In genomic region chr2:214830794-214831346, GRCh38 we compare ENCODE assay signal across 10 cellular contexts. TPM values are rescaled to one million over a fixed set of nuclear protein-coding genes. Genes with fewer than 3 reads are reported as not detected.
DNase-seq lines count a peak whose midpoint lies in the region; ATAC-seq, FAIRE-seq and TF ChIP-seq lines count a peak whose summit lies in the region.
"Had no signal": no experiment of that assay in that cellular context is flagged by ENCODE, and none has a peak within 500 bp of the region (broad histone marks: within the 10 kb centered on the region; RNA-seq: fewer than 3 reads in every experiment).

No MANE protein-coding gene starts in this region.

- H3K27ac ChIP-seq in astrocyte (ENCODE audit: low read depth, low read length) = no peak overlapping the region

- no peaks in the 10 kb centered on the region for H3K4me1 ChIP-seq in astrocyte (ENCODE audit: insufficient read depth, low read length)

- no peaks in the 10 kb centered on the region for H3K36me3 ChIP-seq in astrocyte (ENCODE audit: insufficient read depth, low read length)

- ATAC-seq in GM21423 (IDR thresholded peaks at IDR 0.05; ENCODE audit: unreplicated experiment) (no peak), HG03095 (IDR thresholded peaks at IDR 0.05; ENCODE audit: unreplicated experiment) (no peak)

- no peaks in the 10 kb centered on the region for H3K27me3 ChIP-seq in astrocyte (ENCODE audit: insufficient read depth, low read length)

- CTCF ChIA-PET in activated CD4-positive, alpha-beta memory T cell treated with anti-CD3 and anti-CD28 coated beads for 36 hours (lab: Charles Lee) = no interaction called here

- no peak overlapping the region for H3K27ac Mint-ChIP-seq in astrocyte (ENCODE audit: unreplicated experiment)
- no peak overlapping the region for H3K27ac Mint-ChIP-seq in activated CD4-positive, alpha-beta memory T cell treated with anti-CD3 and anti-CD28 coated beads for 36 hours

- H3K27me3 Mint-ChIP-seq in astrocyte (ENCODE audit: low read depth, unreplicated experiment) = no peaks in the 10 kb centered on the region
- no peaks in the 10 kb centered on the region for H3K27me3 Mint-ChIP-seq in activated CD4-positive, alpha-beta memory T cell treated with anti-CD3 and anti-CD28 coated beads for 36 hours

- H3K4me1 Mint-ChIP-seq in astrocyte (ENCODE audit: low read depth, unreplicated experiment) = no peaks in the 10 kb centered on the region
- no peaks in the 10 kb centered on the region for H3K4me1 Mint-ChIP-seq in activated CD4-positive, alpha-beta memory T cell treated with anti-CD3 and anti-CD28 coated beads for 36 hours (ENCODE audit: low read depth)

- intact Hi-C loops in activated CD4-positive, alpha-beta memory T cell treated with anti-CD3 and anti-CD28 coated beads for 36 hours (cut with micrococcal nuclease) = no loop called here

- DNase-seq in DMS 273 (lab: John Stamatoyannopoulos, UW; ENCODE audit: unreplicated experiment) = peak; percentile 28
- DNase-seq in DMS 273 treated with DMSO at 0.1 percent for 48 hours (lab: John Stamatoyannopoulos, UW) = no peak
- no peak for DNase-seq in HFF-Myc (ENCODE audit: extremely low read depth, low read depth)
- no peak for DNase-seq in astrocyte (ENCODE audit: low read depth)
- peak; percentile 40 for DNase-seq in myocyte (ENCODE audit: low read depth)
- DNase-seq in activated CD4-positive, alpha-beta memory T cell treated with anti-CD3 and anti-CD28 coated beads for 36 hours = no peak
- DNase-seq: 8988T, Right ventricle myocardium superior had no signal

- TF ChIP-seq CTCF in HFF-Myc (IDR thresholded peaks at IDR 0.05; ENCODE audit: low read depth, low read length, missing control alignments) (peak; percentile 40), astrocyte (IDR thresholded peaks at IDR 0.05; ENCODE audit: insufficient read depth, low read depth, low read length) (peak; percentile 40)

- H4K20me1 ChIP-seq in astrocyte (ENCODE audit: insufficient read depth, low read length) = no peaks in the 10 kb centered on the region

- H3K9ac ChIP-seq in astrocyte (ENCODE audit: low read length) = no peak overlapping the region

- H3K4me3 Mint-ChIP-seq in astrocyte (ENCODE audit: unreplicated experiment) = no peak overlapping the region
- no peak overlapping the region for H3K4me3 Mint-ChIP-seq in activated CD4-positive, alpha-beta memory T cell treated with anti-CD3 and anti-CD28 coated beads for 36 hours

- no peaks in the 10 kb centered on the region for H3K9me3 ChIP-seq in astrocyte (ENCODE audit: insufficient read depth, low read depth, low read length)

- no peaks in the 10 kb centered on the region for H3K36me3 Mint-ChIP-seq in astrocyte (ENCODE audit: low read depth, unreplicated experiment)
- H3K36me3 Mint-ChIP-seq in activated CD4-positive, alpha-beta memory T cell treated with anti-CD3 and anti-CD28 coated beads for 36 hours = no peaks in the 10 kb centered on the region

- POLR2A ChIA-PET in activated CD4-positive, alpha-beta memory T cell treated with anti-CD3 and anti-CD28 coated beads for 36 hours (lab: Charles Lee) = no interaction called here

- FAIRE-seq in astrocyte (lab: Jason Lieb, UNC) = no peak

- H3K79me2 ChIP-seq in astrocyte (ENCODE audit: insufficient read depth, low read length) = no peaks in the 10 kb centered on the region

- H3K4me3 ChIP-seq in HFF-Myc (replicated peaks; ENCODE audit: low read depth, low read length) (no peak overlapping the region), astrocyte (ENCODE audit: insufficient read depth, low read depth, low read length) (no peak overlapping the region)

- no peak overlapping the region for H2AFZ ChIP-seq in astrocyte (ENCODE audit: low read depth, low read length)

- H3K4me2 ChIP-seq in astrocyte (ENCODE audit: low read length) = no peak overlapping the region

- H3K9me3 Mint-ChIP-seq in astrocyte (ENCODE audit: unreplicated experiment) = no peaks in the 10 kb centered on the region
- H3K9me3 Mint-ChIP-seq in activated CD4-positive, alpha-beta memory T cell treated with anti-CD3 and anti-CD28 coated beads for 36 hours = no peaks in the 10 kb centered on the region

RNA-seq across cellular contexts. Expression of gene BARD1, which starts 21.4 kb away (rescaled TPM):
- total RNA-seq in astrocyte = 13.9 and 15.5 TPM in 2 replicates
- total RNA-seq in myocyte = 7.0 and 10.3 TPM in 2 replicates
- polyA plus RNA-seq in myocyte (2012) = 1.4 TPM
- 10 to 100 TPM; 25.5 to 26.3 TPM for total RNA-seq in activated CD4-positive, alpha-beta memory T cell treated with anti-CD3 and anti-CD28 coated beads for 36 hours

Comparison
In these comparisons a context has a peak if more than half of its experiments do, and no peak if none do; other contexts are left out.
1. DNase-seq: peak in DMS 273 (single experiment) and myocyte (single experiment); none in DMS 273 treated with DMSO at 0.1 percent for 48 hours (single experiment), HFF-Myc (single experiment), astrocyte (single experiment) and activated CD4-positive, alpha-beta memory T cell treated with anti-CD3 and anti-CD28 coated beads for 36 hours (single experiment).